In genomic region chr2:209376686-209377085, GRCh38 we compare ENCODE assay signal across 36 cellular contexts. TPM values are rescaled to one million over a fixed set of nuclear protein-coding genes. Genes with fewer than 3 reads are reported as not detected.
"Had no signal": no experiment of that assay in that cellular context is flagged by ENCODE, and none has a peak within 500 bp of the region (broad histone marks: within the 10 kb centered on the region; RNA-seq: fewer than 3 reads in every experiment).

No MANE protein-coding gene starts in this region.

- H3K36me3 ChIP-seq: adrenal gland, brain microvascular endothelial cell, breast epithelium had no signal

- DNase-seq: activated B cell treated with CpG ODN at 0.5 μM for 24 hours; activated CD4-positive, alpha-beta memory T cell treated with anti-CD3 and anti-CD28 coated beads, Interleukin-2, amount 10 ng/mL, durations not matched to agents 7 days and 5 days; activated CD4-positive, alpha-beta T cell treated with anti-CD3 and anti-CD28 coated beads for 1 hour; activated CD4-positive, alpha-beta T cell treated with anti-CD3 and anti-CD28 coated beads for 36 hours; activated CD4-positive, alpha-beta T cell treated with anti-CD3 and anti-CD28 coated beads for 48 hours; activated CD4-positive, alpha-beta T cell treated with anti-CD3 and anti-CD28 coated beads, Interleukin-2, amount 10 ng/mL, durations not matched to agents 7 days and 5 days; activated CD4-positive, alpha-beta T cell treated with anti-CD3 and anti-CD28 coated beads, Interleukin-2, amount 50 U/mL, for 48 hours; activated CD8-positive, alpha-beta memory T cell treated with anti-CD3 and anti-CD28 coated beads for 24 hours; activated CD8-positive, alpha-beta memory T cell treated with anti-CD3 and anti-CD28 coated beads, Interleukin-2, amount 10 ng/mL, durations not matched to agents 7 days and 5 days; activated CD8-positive, alpha-beta memory T cell treated with anti-CD3 and anti-CD28 coated beads, Interleukin-2, amount 50 U/mL, for 48 hours; activated CD8-positive, alpha-beta T cell treated with anti-CD3 and anti-CD28 coated beads, Interleukin-2, amount 10 ng/mL, durations not matched to agents 7 days and 5 days; activated effector memory CD4-positive, alpha-beta T cell treated with anti-CD3 and anti-CD28 coated beads, Interleukin-2, amount 50 U/mL, for 16 hours; activated gamma-delta T cell treated with Interleukin-2 at 50 U/mL for 16 hours; activated naive CD4-positive, alpha-beta T cell; activated naive CD4-positive, alpha-beta T cell treated with anti-CD3 and anti-CD28 coated beads for 36 hours; activated naive CD4-positive, alpha-beta T cell treated with anti-CD3 and anti-CD28 coated beads, Interleukin-2, amount 50 U/mL, for 16 hours; activated naive CD8-positive, alpha-beta T cell treated with anti-CD3 and anti-CD28 coated beads for 36 hours; activated T-cell treated with anti-CD3 and anti-CD28 coated beads, Interleukin-2, amount 50 U/mL, for 24 hours; activated T-cell treated with anti-CD3 and anti-CD28 coated beads, Interleukin-2, amount 50 U/mL, for 72 hours; adrenal gland; amniotic stem cell; aorta; body of pancreas; brain microvascular endothelial cell; central memory CD4-positive, alpha-beta T cell; T-helper 2 cell; T-helper 9 cell had no signal

- H3K27ac ChIP-seq: adrenal gland, body of pancreas, brain microvascular endothelial cell, breast epithelium, coronary artery, VCaP had no signal

- H3K4me3 ChIP-seq: adrenal gland, body of pancreas, breast epithelium, coronary artery had no signal

- H3K27me3 ChIP-seq: adrenal gland, body of pancreas, brain microvascular endothelial cell, breast epithelium had no signal

- FAIRE-seq: astrocyte, colon, TTC549 had no signal

- ATAC-seq: activated CD4-positive, alpha-beta T cell treated with anti-CD3 and anti-CD28 coated beads for 36 hours; activated CD8-positive, alpha-beta memory T cell treated with anti-CD3 and anti-CD28 coated beads, Interleukin-2, amount 10 ng/mL, durations not matched to agents 7 days and 5 days; activated CD8-positive, alpha-beta T cell treated with anti-CD3 and anti-CD28 coated beads, Interleukin-2, amount 10 ng/mL, durations not matched to agents 7 days and 5 days; activated naive CD4-positive, alpha-beta T cell treated with anti-CD3 and anti-CD28 coated beads, Interleukin-2, amount 50 U/mL, for 72 hours; activated T-cell treated with anti-CD3 and anti-CD28 coated beads, Interleukin-2, amount 50 U/mL, for 72 hours; activated T-helper 17 cell treated with anti-CD3 and anti-CD28 coated beads, Interleukin-2, amount 50 U/mL, for 72 hours; body of pancreas had no signal

- H3K4me1 ChIP-seq: adrenal gland, body of pancreas, breast epithelium had no signal

- H3K9me3 ChIP-seq: adrenal gland had no signal

RNA-seq across cellular contexts. Expression of gene MAP2, which starts 47.2 kb away (rescaled TPM):
- total RNA-seq: activated CD4-positive, alpha-beta memory T cell treated with anti-CD3 and anti-CD28 coated beads, Interleukin-2, amount 10 ng/mL, durations not matched to agents 7 days and 5 days; activated CD8-positive, alpha-beta T cell treated with anti-CD3 and anti-CD28 coated beads, Interleukin-2, amount 10 ng/mL, durations not matched to agents 7 days and 5 days; activated T-helper 1 cell treated with anti-CD3 and anti-CD28 coated beads, Interleukin-12 subunit alpha, Interleukin-12 subunit beta, Interleukin-2, Interleukin-4 antibody, amounts not matched to agents 30 ng/mL and 10 ng/mL and 1 ng/mL, durations not matched to agents 14 hours and 24 hours and 36 hours had no signal
